Comparison of ENCODE assay signal across 12 cellular contexts in the genomic region with DNA sequence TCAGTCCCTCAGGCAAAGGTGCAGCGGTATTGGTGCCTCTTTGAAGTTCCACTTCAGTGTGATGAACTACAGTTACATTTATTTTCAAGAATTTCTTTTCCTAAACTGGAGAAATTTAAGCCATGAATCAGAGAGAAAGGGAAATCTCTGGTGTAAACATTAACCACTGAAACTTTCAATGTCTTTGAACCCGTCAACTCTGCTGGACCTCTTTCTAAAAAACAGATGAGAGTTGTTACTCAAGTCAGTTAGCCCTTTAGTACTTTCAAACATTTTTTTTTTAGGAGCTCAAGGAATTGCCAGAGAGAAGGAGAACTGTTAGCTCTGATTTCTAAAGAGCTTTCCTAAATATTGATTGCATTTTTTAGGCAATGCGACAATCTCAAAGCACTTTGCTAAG. TPM values are rescaled to one million over a fixed set of nuclear protein-coding genes. Genes with fewer than 3 reads are reported as not detected.
DNase-seq lines count a peak whose midpoint lies in the region; ATAC-seq and FAIRE-seq lines count a peak whose summit lies in the region.
"Not testable (repeated sequence)": the region's sequence is repeated elsewhere in the genome, so short reads cannot be mapped to it uniquely, and the experiment has no call there.
"Had no signal": no experiment of that assay in that cellular context is flagged by ENCODE, and none has a peak within 500 bp of the region (broad histone marks: within the 10 kb centered on the region; RNA-seq: fewer than 3 reads in every experiment).

No MANE protein-coding gene starts in this region.

- peak; percentile 93 for FAIRE-seq in RCC 7860 (lab: Jason Lieb, UNC)

- ATAC-seq in left lobe of liver, result peak; percentile 59

- not testable (repeated sequence) for DNase-seq in RCC 7860 (ENCODE audit: low spot score); left lobe of liver (ENCODE audit: low spot score)

RNA-seq across cellular contexts. Expression of a gene that starts 8.6 kb away (rescaled TPM):
- total RNA-seq in left lobe of liver, result not detected
- total RNA-seq: A172; A673; B cell; Caco-2; Calu3; CD4-positive, alpha-beta memory T cell; CD4-positive, alpha-beta T cell; CD4-positive, CD25-positive, alpha-beta regulatory T cell; CD8-positive, alpha-beta memory T cell; CD8-positive, alpha-beta T cell had no signal

RNA-seq across cellular contexts. Expression of a gene that starts 11.9 kb away (rescaled TPM):
- not detected for total RNA-seq in left lobe of liver
- total RNA-seq: A172; A673; B cell; Caco-2; Calu3; CD4-positive, alpha-beta memory T cell; CD4-positive, alpha-beta T cell; CD4-positive, CD25-positive, alpha-beta regulatory T cell; CD8-positive, alpha-beta memory T cell; CD8-positive, alpha-beta T cell had no signal
